ENCODE assay signal across 29 cellular contexts in the genomic region with DNA sequence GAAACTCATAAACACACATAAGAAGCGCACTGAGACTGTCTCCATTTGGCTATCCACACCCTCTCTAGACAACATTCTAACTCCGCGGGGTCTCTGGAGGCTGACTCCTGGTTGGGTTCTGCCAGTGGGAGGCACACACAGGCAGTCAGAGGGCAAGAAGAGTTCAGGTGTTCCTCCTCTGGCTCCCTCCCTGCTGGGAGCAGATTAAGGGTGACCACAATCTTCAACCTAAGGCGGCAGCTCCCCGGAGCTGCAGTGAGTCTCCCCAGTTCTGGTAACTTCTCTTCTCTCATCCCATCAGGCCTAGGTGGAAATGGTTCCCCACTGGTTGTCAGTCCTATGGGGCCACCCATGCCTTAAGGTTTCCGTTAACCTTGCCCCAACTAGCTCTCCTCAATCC. TPM values are rescaled to one million over a fixed set of nuclear protein-coding genes. Genes with fewer than 3 reads are reported as not detected.
"Had no signal": no experiment of that assay in that cellular context is flagged by ENCODE, and none has a peak within 500 bp of the region (broad histone marks: within the 10 kb centered on the region; RNA-seq: fewer than 3 reads in every experiment).

No MANE protein-coding gene starts in this region.

- H3K27ac ChIP-seq: RWPE1, SJSA1 had no signal

- H3K4me1 Mint-ChIP-seq: activated naive CD4-positive, alpha-beta T cell treated with anti-CD3 and anti-CD28 coated beads, Interleukin-2, amount 50 U/mL, for 24 hours had no signal

- H3K4me3 ChIP-seq: SJSA1 had no signal

- DNase-seq: activated CD4-positive, alpha-beta T cell treated with anti-CD3 and anti-CD28 coated beads for 1 hour; activated CD4-positive, alpha-beta T cell treated with anti-CD3 and anti-CD28 coated beads, Interleukin-2, amount 10 ng/mL, durations not matched to agents 24 days and 14 days; activated CD4-positive, alpha-beta T cell treated with anti-CD3 and anti-CD28 coated beads, Interleukin-2, amount 50 U/mL, for 48 hours; activated CD8-positive, alpha-beta memory T cell treated with anti-CD3 and anti-CD28 coated beads for 24 hours; activated naive CD4-positive, alpha-beta T cell; activated T-cell treated with anti-CD3 and anti-CD28 coated beads, Interleukin-2, amount 50 U/mL, for 72 hours; aorta; central memory CD4-positive, alpha-beta T cell; KG1; NCI-H1092; NCI-H1417 treated with DMSO at 0.1 percent for 48 hours; NCI-H1694; NCI-H2029; NCI-H2107; NCI-H2171 treated with DMSO at 0.1 percent for 48 hours; NCI-H226; NCI-H526; OCI-M1; Right ventricle myocardium superior; SW 1271 had no signal

- ATAC-seq: activated T-cell treated with anti-CD3 and anti-CD28 coated beads, Interleukin-2, amount 50 U/mL, for 72 hours; Panc1; SK-N-SH treated with all-trans-retinoic acid at 6 μM for 48 hours; WTC11 had no signal

- H3K9me3 Mint-ChIP-seq: activated CD4-positive, alpha-beta T cell treated with anti-CD3 and anti-CD28 coated beads, Interleukin-2, amount 10 ng/mL, durations not matched to agents 24 days and 14 days; activated naive CD4-positive, alpha-beta T cell treated with anti-CD3 and anti-CD28 coated beads, Interleukin-2, amount 50 U/mL, for 24 hours; activated T-cell treated with anti-CD3 and anti-CD28 coated beads, Interleukin-2, amount 50 U/mL, for 72 hours; activated T-helper 2 cell treated with anti-CD3 and anti-CD28 coated beads, Interferon-gamma antibody, Interleukin-2, Interleukin-4, amounts not matched to agents 10 μg/mL and 5 μg/mL and 100 μg/mL, durations not matched to agents 14 hours and 24 hours and 36 hours; T-helper 1 cell treated with Interleukin-12 subunit alpha and Interleukin-12 subunit beta and Interleukin-4 antibody, amounts not matched to agents 30 μg/mL and 1 μg/mL, for 36 hours; WTC11 had no signal

- H3K4me3 Mint-ChIP-seq: activated CD4-positive, alpha-beta T cell treated with anti-CD3 and anti-CD28 coated beads, Interleukin-2, amount 10 ng/mL, durations not matched to agents 24 days and 14 days; activated naive CD4-positive, alpha-beta T cell treated with anti-CD3 and anti-CD28 coated beads, Interleukin-2, amount 50 U/mL, for 24 hours; activated T-cell treated with anti-CD3 and anti-CD28 coated beads, Interleukin-2, amount 50 U/mL, for 72 hours; T-helper 1 cell treated with Interleukin-12 subunit alpha and Interleukin-12 subunit beta and Interleukin-4 antibody, amounts not matched to agents 30 μg/mL and 1 μg/mL, for 36 hours; WTC11 had no signal

- H3K27ac Mint-ChIP-seq: activated CD4-positive, alpha-beta T cell treated with anti-CD3 and anti-CD28 coated beads, Interleukin-2, amount 10 ng/mL, durations not matched to agents 24 days and 14 days; activated naive CD4-positive, alpha-beta T cell treated with anti-CD3 and anti-CD28 coated beads, Interleukin-2, amount 50 U/mL, for 24 hours; activated T-cell treated with anti-CD3 and anti-CD28 coated beads, Interleukin-2, amount 50 U/mL, for 72 hours; activated T-helper 2 cell treated with anti-CD3 and anti-CD28 coated beads, Interferon-gamma antibody, Interleukin-2, Interleukin-4, amounts not matched to agents 10 μg/mL and 5 μg/mL and 100 μg/mL, durations not matched to agents 14 hours and 24 hours and 36 hours; T-helper 1 cell treated with Interleukin-12 subunit alpha and Interleukin-12 subunit beta and Interleukin-4 antibody, amounts not matched to agents 30 μg/mL and 1 μg/mL, for 36 hours; WTC11 had no signal

- H3K36me3 Mint-ChIP-seq: activated naive CD4-positive, alpha-beta T cell treated with anti-CD3 and anti-CD28 coated beads, Interleukin-2, amount 50 U/mL, for 24 hours; WTC11 had no signal

- H3K4me1 ChIP-seq: SJSA1 had no signal

- H3K9me3 ChIP-seq: SJSA1 had no signal

- H3K36me3 ChIP-seq: SJSA1 had no signal

RNA-seq across cellular contexts. Expression of gene TENT5C, which starts 7.4 kb away (rescaled TPM):
- total RNA-seq: LHCN-M2 had no signal
